1 cellular context compared by ENCODE assay signal in the genomic region with DNA sequence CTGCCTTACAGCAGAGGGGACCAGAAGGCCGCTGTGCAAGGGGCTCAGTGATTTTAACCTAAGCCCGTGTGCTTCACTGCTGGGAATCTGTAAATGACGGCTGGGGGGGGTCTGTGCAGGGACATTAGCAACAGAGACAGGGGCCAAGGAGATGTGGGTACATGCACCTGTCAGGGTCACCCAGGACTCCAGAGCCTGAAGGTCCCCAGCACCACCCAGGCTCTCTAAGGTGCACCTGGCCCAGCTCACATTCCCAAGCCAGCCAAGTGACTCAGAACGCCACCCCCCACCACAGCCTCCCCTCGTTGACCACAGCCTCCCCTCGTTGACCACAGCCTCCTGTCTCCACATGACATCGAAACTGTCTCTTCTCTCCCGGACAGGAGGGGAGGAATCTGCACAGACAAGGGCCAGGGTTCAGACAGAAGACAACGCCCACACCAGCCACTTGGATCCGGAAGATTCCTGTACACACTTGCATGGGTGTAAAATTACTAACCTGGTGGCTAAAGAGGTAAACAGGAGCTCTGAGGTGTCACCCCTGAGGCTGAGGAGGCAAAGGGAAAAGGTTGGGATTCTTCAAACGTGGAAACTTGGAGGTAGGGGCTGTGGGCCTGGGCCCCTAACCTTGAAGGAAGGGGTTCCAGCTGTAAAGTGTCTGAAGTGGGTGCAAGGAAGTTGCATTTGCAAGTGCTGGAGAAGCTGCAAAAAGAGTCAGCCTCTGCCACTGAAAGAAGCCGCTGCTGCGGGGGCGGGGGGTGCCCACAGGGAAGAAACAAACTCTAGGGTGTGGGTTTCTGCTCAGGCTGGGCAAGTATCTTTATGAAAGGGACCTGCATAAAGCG.
TF ChIP-seq lines count a peak whose summit lies in the region.

No MANE protein-coding gene starts in this region.

TF ChIP-seq in WTC11, 78 proteins besides CTCF, POLR2A, EP300 and RAD21 (continued from another document):
- TF ChIP-seq, protein P1, sequence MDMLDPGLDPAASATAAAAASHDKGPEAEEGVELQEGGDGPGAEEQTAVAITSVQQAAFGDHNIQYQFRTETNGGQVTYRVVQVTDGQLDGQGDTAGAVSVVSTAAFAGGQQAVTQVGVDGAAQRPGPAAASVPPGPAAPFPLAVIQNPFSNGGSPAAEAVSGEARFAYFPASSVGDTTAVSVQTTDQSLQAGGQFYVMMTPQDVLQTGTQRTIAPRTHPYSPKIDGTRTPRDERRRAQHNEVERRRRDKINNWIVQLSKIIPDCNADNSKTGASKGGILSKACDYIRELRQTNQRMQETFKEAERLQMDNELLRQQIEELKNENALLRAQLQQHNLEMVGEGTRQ (CRISPR knock-in tag; IDR thresholded peaks at IDR 0.05) = no peak
- TF ChIP-seq, protein P2, sequence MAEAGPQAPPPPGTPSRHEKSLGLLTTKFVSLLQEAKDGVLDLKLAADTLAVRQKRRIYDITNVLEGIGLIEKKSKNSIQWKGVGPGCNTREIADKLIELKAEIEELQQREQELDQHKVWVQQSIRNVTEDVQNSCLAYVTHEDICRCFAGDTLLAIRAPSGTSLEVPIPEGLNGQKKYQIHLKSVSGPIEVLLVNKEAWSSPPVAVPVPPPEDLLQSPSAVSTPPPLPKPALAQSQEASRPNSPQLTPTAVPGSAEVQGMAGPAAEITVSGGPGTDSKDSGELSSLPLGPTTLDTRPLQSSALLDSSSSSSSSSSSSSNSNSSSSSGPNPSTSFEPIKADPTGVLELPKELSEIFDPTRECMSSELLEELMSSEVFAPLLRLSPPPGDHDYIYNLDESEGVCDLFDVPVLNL (CRISPR knock-in tag; IDR thresholded peaks at IDR 0.05; ENCODE audit: borderline replicate concordance, low read depth) = no peak
